ENCODE assay signal across 8 cellular contexts in the genomic region with DNA sequence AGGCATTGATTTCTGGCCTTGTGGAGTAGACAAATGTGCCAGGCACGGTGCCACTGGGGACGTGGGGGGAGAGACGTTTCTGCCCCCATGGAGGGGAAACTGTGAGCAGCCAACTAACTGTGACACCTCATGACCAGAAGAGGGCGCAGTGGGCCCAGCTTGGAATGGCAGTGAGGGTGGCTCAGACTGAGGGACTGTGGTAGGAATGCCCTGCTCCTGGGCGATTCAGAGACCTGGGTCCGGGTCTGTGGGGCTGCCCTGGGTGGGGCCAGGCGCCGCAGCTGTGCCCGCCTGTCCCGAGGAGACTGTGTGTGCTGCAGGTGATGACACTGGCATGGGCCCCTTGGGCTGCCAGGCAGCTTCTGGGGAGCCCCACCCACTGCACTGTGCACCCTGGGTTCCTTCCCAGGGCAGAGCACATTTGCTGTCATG. TPM values are rescaled to one million over a fixed set of nuclear protein-coding genes. Genes with fewer than 3 reads are reported as not detected.
DNase-seq lines count a peak whose midpoint lies in the region; TF ChIP-seq lines count a peak whose summit lies in the region.

No MANE protein-coding gene starts in this region.

- intact Hi-C loops in vagina (cut with DNase I): loop anchor here (5.0 to 10.0 kb wide), 2 partner anchors 141 to 1241 kb away; no protein-coding TSS in a partner anchor

- peak; percentile 55 to 90 (median 80) for TF ChIP-seq CTCF in Peyer's patch (IDR thresholded peaks at IDR 0.05)
- peak; percentile 51 to 64 (median 61) for TF ChIP-seq CTCF in vagina (IDR thresholded peaks at IDR 0.05)

- no peaks in the 10 kb centered on the region for H3K27me3 ChIP-seq in Peyer's patch
- no peaks in the 10 kb centered on the region for H3K27me3 ChIP-seq in vagina

- peaks cover 0 to 4% (median 0%) of the 10 kb centered on the region in 3 donors for H3K36me3 ChIP-seq in Peyer's patch
- H3K36me3 ChIP-seq in vagina: no peaks in the 10 kb centered on the region

- H3K4me3 ChIP-seq in Peyer's patch: no peak overlapping the region
- H3K4me3 ChIP-seq in vagina: no peak overlapping the region

- peak; percentile 59 for DNase-seq in activated gamma-delta T cell treated with Interleukin-2 at 50 U/mL for 16 hours
- no peak for DNase-seq in activated gamma-delta T cell (lab: John Stamatoyannopoulos, UW)
- DNase-seq in HUDEP-2 (lab: John Stamatoyannopoulos, UW; ENCODE audit: unreplicated experiment in 76 of 76): peak in 55 of 76 experiments; percentile 4 to 75 (median 45)
- peak; percentile 39 to 85 (median 78) for DNase-seq in Peyer's patch
- DNase-seq in activated effector memory CD4-positive, alpha-beta T cell treated with Interleukin-2 at 50 U/mL for 16 hours: peak; percentile 46
- peak; percentile 42 for DNase-seq in globus pallidus (ENCODE audit: low spot score)
- peak; percentile 60 for DNase-seq in pons (ENCODE audit: low spot score)
- DNase-seq in vagina (ENCODE audit: extremely low spot score in 2 of 2): no peak

- H3K9me3 ChIP-seq in Peyer's patch: no peaks in the 10 kb centered on the region
- no peaks in the 10 kb centered on the region for H3K9me3 ChIP-seq in vagina

- H3K27ac ChIP-seq in Peyer's patch (peak overlapping the region in 2 of 4 donors; percentile 40 to 72), vagina (no peak overlapping the region)

- no peak for TF ChIP-seq POLR2A in Peyer's patch (IDR thresholded peaks at IDR 0.05)
- TF ChIP-seq POLR2A in vagina (IDR thresholded peaks at IDR 0.05): no peak

- H3K4me1 ChIP-seq in Peyer's patch: peaks cover 0 to 24% (median 0%) of the 10 kb centered on the region in 4 donors
- peaks cover 5% of the 10 kb centered on the region for H3K4me1 ChIP-seq in vagina

RNA-seq across cellular contexts. Expression of a gene that starts 7.5 kb away (rescaled TPM):
- total RNA-seq in Peyer's patch: 10 to 100 TPM in 2 of 4 donors, 1 to 10 TPM in 2; 1.7 to 11.7 (median 10.3) TPM
- 4.2 TPM for total RNA-seq in vagina

Comparison
In these comparisons a context has a peak if more than half of its experiments do, and no peak if none do; other contexts are left out.
1. DNase-seq: peak in activated gamma-delta T cell treated with Interleukin-2 at 50 U/mL for 16 hours (single experiment), HUDEP-2 (55 of 76), Peyer's patch (3 of 3), activated effector memory CD4-positive, alpha-beta T cell treated with Interleukin-2 at 50 U/mL for 16 hours (single experiment), globus pallidus (single experiment) and pons (single experiment); none in activated gamma-delta T cell (single experiment) and vagina (0 of 2).